In genomic region chr15:47802216-47802615, GRCh38 we compare ENCODE assay signal across 31 cellular contexts.
"Had no signal": no experiment of that assay in that cellular context is flagged by ENCODE, and none has a peak within 500 bp of the region (broad histone marks: within the 10 kb centered on the region; RNA-seq: fewer than 3 reads in every experiment).

No MANE protein-coding gene starts in this region.

- H3K27ac Mint-ChIP-seq: activated CD4-positive, alpha-beta T cell treated with anti-CD3 and anti-CD28 coated beads for 36 hours; activated CD4-positive, alpha-beta T cell treated with anti-CD3 and anti-CD28 coated beads, Interleukin-2, amount 10 ng/mL, durations not matched to agents 7 days and 5 days; activated CD8-positive, alpha-beta T cell treated with anti-CD3 and anti-CD28 coated beads, Interleukin-2, amount 10 ng/mL, durations not matched to agents 7 days and 5 days; activated naive CD4-positive, alpha-beta T cell treated with anti-CD3 and anti-CD28 coated beads for 36 hours; activated naive CD4-positive, alpha-beta T cell treated with anti-CD3 and anti-CD28 coated beads, Interleukin-2, amount 50 U/mL, for 72 hours; activated T-helper 1 cell treated with anti-CD3 and anti-CD28 coated beads, Interleukin-12 subunit alpha, Interleukin-12 subunit beta, Interleukin-2, Interleukin-4 antibody, amounts not matched to agents 30 ng/mL and 10 ng/mL and 1 ng/mL, durations not matched to agents 14 hours and 24 hours and 36 hours; T-helper 1 cell treated with Interleukin-12 subunit alpha and Interleukin-12 subunit beta and Interleukin-4 antibody, amounts not matched to agents 30 μg/mL and 1 μg/mL, for 36 hours; T-helper 2 cell treated with Interferon-gamma antibody and Interleukin-4, amounts not matched to agents 5 μg/mL and 100 μg/mL, for 36 hours; WTC11 had no signal

- H3K4me1 ChIP-seq: adrenal gland, body of pancreas, Peyer's patch, SJCRH30 had no signal

- H3K36me3 ChIP-seq: adrenal gland, Peyer's patch, SJCRH30 had no signal

- H3K36me3 Mint-ChIP-seq: WTC11 had no signal

- H3K27ac ChIP-seq: adrenal gland, body of pancreas, KMS-11, Peyer's patch, SJCRH30, SK-N-MC had no signal

- H3K4me3 ChIP-seq: adrenal gland, body of pancreas, Peyer's patch, SJCRH30, SK-N-MC had no signal

- ATAC-seq: activated CD4-positive, alpha-beta T cell treated with anti-CD3 and anti-CD28 coated beads for 36 hours; activated CD4-positive, CD25-positive, alpha-beta regulatory T cell treated with anti-CD3 and anti-CD28 coated beads, Interleukin-2, amount 50 U/mL, for 24 hours; activated CD8-positive, alpha-beta T cell treated with anti-CD3 and anti-CD28 coated beads, Interleukin-2, amount 10 ng/mL, durations not matched to agents 7 days and 5 days; activated naive CD4-positive, alpha-beta T cell treated with anti-CD3 and anti-CD28 coated beads, Interleukin-2, amount 50 U/mL, for 72 hours; activated T-cell treated with anti-CD3 and anti-CD28 coated beads, Interleukin-2, amount 50 U/mL, for 4 hours; body of pancreas; PC-3; WTC11 had no signal

- H3K4me3 Mint-ChIP-seq: activated CD4-positive, alpha-beta T cell treated with anti-CD3 and anti-CD28 coated beads for 36 hours; activated CD4-positive, alpha-beta T cell treated with anti-CD3 and anti-CD28 coated beads, Interleukin-2, amount 10 ng/mL, durations not matched to agents 7 days and 5 days; activated CD8-positive, alpha-beta T cell treated with anti-CD3 and anti-CD28 coated beads, Interleukin-2, amount 10 ng/mL, durations not matched to agents 7 days and 5 days; activated naive CD4-positive, alpha-beta T cell treated with anti-CD3 and anti-CD28 coated beads for 36 hours; activated T-cell treated with anti-CD3 and anti-CD28 coated beads, Interleukin-2, amount 50 U/mL, for 4 hours; activated T-helper 1 cell treated with anti-CD3 and anti-CD28 coated beads, Interleukin-12 subunit alpha, Interleukin-12 subunit beta, Interleukin-2, Interleukin-4 antibody, amounts not matched to agents 30 ng/mL and 10 ng/mL and 1 ng/mL, durations not matched to agents 14 hours and 24 hours and 36 hours; T-helper 1 cell treated with Interleukin-12 subunit alpha and Interleukin-12 subunit beta and Interleukin-4 antibody, amounts not matched to agents 30 μg/mL and 1 μg/mL, for 36 hours; T-helper 2 cell treated with Interferon-gamma antibody and Interleukin-4, amounts not matched to agents 5 μg/mL and 100 μg/mL, for 36 hours; WTC11 had no signal

- H3K4me1 Mint-ChIP-seq: activated CD4-positive, alpha-beta T cell treated with anti-CD3 and anti-CD28 coated beads for 36 hours; activated CD4-positive, alpha-beta T cell treated with anti-CD3 and anti-CD28 coated beads, Interleukin-2, amount 10 ng/mL, durations not matched to agents 7 days and 5 days; WTC11 had no signal

- H3K9me3 Mint-ChIP-seq: activated CD4-positive, alpha-beta T cell treated with anti-CD3 and anti-CD28 coated beads, Interleukin-2, amount 10 ng/mL, durations not matched to agents 7 days and 5 days; activated naive CD4-positive, alpha-beta T cell treated with anti-CD3 and anti-CD28 coated beads for 36 hours; activated T-cell treated with anti-CD3 and anti-CD28 coated beads, Interleukin-2, amount 50 U/mL, for 4 hours; activated T-helper 1 cell treated with anti-CD3 and anti-CD28 coated beads, Interleukin-12 subunit alpha, Interleukin-12 subunit beta, Interleukin-2, Interleukin-4 antibody, amounts not matched to agents 30 ng/mL and 10 ng/mL and 1 ng/mL, durations not matched to agents 14 hours and 24 hours and 36 hours; T-helper 1 cell treated with Interleukin-12 subunit alpha and Interleukin-12 subunit beta and Interleukin-4 antibody, amounts not matched to agents 30 μg/mL and 1 μg/mL, for 36 hours; T-helper 2 cell treated with Interferon-gamma antibody and Interleukin-4, amounts not matched to agents 5 μg/mL and 100 μg/mL, for 36 hours; WTC11 had no signal

- H3K9me3 ChIP-seq: adrenal gland, body of pancreas, Peyer's patch, SJCRH30 had no signal

- H3K4me2 ChIP-seq: KMS-11 had no signal

- H3K27me3 ChIP-seq: adrenal gland, body of pancreas, Peyer's patch, SJCRH30 had no signal

- H3K9ac ChIP-seq: KMS-11 had no signal

- DNase-seq: activated CD4-positive, alpha-beta T cell treated with anti-CD3 and anti-CD28 coated beads for 36 hours; activated CD4-positive, alpha-beta T cell treated with anti-CD3 and anti-CD28 coated beads, Interleukin-2, amount 10 ng/mL, durations not matched to agents 7 days and 5 days; activated CD4-positive, alpha-beta T cell treated with anti-CD3 and anti-CD28 coated beads, Interleukin-2, amount 50 U/mL, for 48 hours; activated CD8-positive, alpha-beta memory T cell treated with anti-CD3 and anti-CD28 coated beads, Interleukin-2, amount 50 U/mL, for 4 hours; activated CD8-positive, alpha-beta T cell treated with anti-CD3 and anti-CD28 coated beads, Interleukin-2, amount 10 ng/mL, durations not matched to agents 7 days and 5 days; activated gamma-delta T cell treated with Interleukin-2 at 50 U/mL for 16 hours; activated naive CD4-positive, alpha-beta T cell treated with anti-CD3 and anti-CD28 coated beads for 36 hours; activated T-cell treated with anti-CD3 and anti-CD28 coated beads for 4 hours; activated T-cell treated with anti-CD3 and anti-CD28 coated beads, Interleukin-2, amount 50 U/mL, for 4 hours; adrenal gland; body of pancreas; central memory CD4-positive, alpha-beta T cell; NCI-H1105; NCI-H1417 treated with DMSO at 0.1 percent for 48 hours; NCI-H1930; NCI-H2081 treated with DMSO at 0.1 percent for 48 hours; NCI-H226; NCI-H524; NCI-H82; NK-92 treated with Interleukin-12 subunit alpha and Interleukin-12 subunit beta, amount 100 ng/mL, for 24 hours; PC-3; Peyer's patch; SJCRH30 had no signal

- H3K27me3 Mint-ChIP-seq: activated CD4-positive, alpha-beta T cell treated with anti-CD3 and anti-CD28 coated beads for 36 hours had no signal
